ENCODE assay signal across 28 cellular contexts in the genomic region with DNA sequence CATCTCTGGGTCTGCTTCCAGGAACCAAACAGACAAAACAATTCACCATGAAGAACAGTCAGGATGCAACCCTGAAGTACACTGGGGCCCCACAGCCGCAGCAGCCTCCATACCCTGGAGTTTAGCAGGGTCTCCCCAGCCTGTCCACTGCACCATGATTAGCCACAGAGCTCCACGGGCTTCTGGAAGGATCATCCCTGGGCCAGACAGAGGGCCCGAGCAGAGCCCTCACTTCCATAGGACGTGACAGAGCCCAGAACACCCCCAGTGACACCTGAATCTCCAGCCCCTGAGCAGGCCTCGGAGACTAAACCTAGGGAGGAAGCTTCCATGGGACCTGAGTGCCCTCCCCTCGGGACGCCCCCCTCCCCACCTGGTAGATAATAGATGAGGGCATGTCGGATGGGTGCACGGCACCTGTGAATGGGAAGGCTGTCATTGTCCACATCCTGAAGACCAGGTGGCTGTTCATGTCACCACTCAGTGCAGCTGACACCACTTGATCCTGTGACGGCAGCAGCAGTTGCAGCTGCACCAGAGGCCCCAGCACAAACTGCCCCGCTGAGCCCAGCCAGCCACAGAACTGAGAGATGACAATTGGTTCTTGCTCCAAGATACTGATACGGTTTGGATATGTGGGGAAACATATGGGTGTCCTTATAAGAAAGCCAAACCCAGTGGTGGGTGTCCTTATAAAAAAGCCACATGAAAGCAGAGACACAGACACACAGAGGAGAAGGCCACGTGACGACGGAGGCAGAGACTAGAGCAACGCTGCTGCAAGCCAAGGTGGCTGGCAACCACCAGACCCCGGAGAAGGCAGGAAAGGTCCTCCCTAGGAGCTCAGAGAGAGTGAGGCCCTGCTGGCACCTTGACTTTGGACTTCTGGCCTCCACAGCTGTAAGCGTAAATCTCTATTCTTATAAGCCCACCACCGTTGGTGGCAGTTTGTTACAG. TPM values are rescaled to one million over a fixed set of nuclear protein-coding genes. Genes with fewer than 3 reads are reported as not detected.
A peak's percentile ranks its signal among the peaks of the same experiment; 100 is the strongest.
DNase-seq lines count a peak whose midpoint lies in the region; ATAC-seq, FAIRE-seq and TF ChIP-seq lines count a peak whose summit lies in the region.
"Had no signal": no experiment of that assay in that cellular context is flagged by ENCODE, and none has a peak within 500 bp of the region (broad histone marks: within the 10 kb centered on the region; RNA-seq: fewer than 3 reads in every experiment).

No MANE protein-coding gene starts in this region.

- POLR2A ChIA-PET in GM12878 (lab: Charles Lee): no interaction called here

- H3K27ac Mint-ChIP-seq in activated naive CD4-positive, alpha-beta T cell treated with anti-CD3 and anti-CD28 coated beads for 36 hours: no peak overlapping the region
- H3K27ac Mint-ChIP-seq: CD8-positive, alpha-beta T cell; memory B cell; T-cell had no signal

- no peak overlapping the region for H3K4me3 ChIP-seq in DND-41 (ENCODE audit: low read depth in 1 of 2, low read length in 2 of 2)
- H3K4me3 ChIP-seq in GM12878: no peak overlapping the region
- H3K4me3 ChIP-seq in sigmoid colon: no peak overlapping the region
- H3K4me3 ChIP-seq: ovary had no signal

- H3K9me3 Mint-ChIP-seq in activated naive CD4-positive, alpha-beta T cell treated with anti-CD3 and anti-CD28 coated beads for 36 hours: no peaks in the 10 kb centered on the region
- H3K9me3 Mint-ChIP-seq: CD8-positive, alpha-beta T cell; central memory CD8-positive, alpha-beta T cell had no signal

- TF ChIP-seq POLR2A in GM12878 (IDR thresholded peaks at IDR 0.05; ENCODE audit: low read depth, low read length) (no peak), sigmoid colon (IDR thresholded peaks at IDR 0.05) (no peak)

- no peak overlapping the region for H3K9ac ChIP-seq in DND-41 (ENCODE audit: low read depth, low read length)
- no peak overlapping the region for H3K9ac ChIP-seq in GM12878 (ENCODE audit: control insufficient read depth, insufficient read depth, low read length)

- H3K4me1 ChIP-seq in DND-41 (ENCODE audit: insufficient read depth, low read length): no peaks in the 10 kb centered on the region
- no peaks in the 10 kb centered on the region for H3K4me1 ChIP-seq in GM12878 (ENCODE audit: control insufficient read depth, insufficient read depth, low read length)
- peaks cover 0 to 7% (median 3%) of the 10 kb centered on the region in 4 donors for H3K4me1 ChIP-seq in sigmoid colon

- H3K79me2 ChIP-seq in DND-41 (ENCODE audit: insufficient read depth, low read length) (no peaks in the 10 kb centered on the region), GM12878 (ENCODE audit: control insufficient read depth, insufficient read depth, low read length) (no peaks in the 10 kb centered on the region)

- H4K20me1 ChIP-seq in DND-41 (ENCODE audit: insufficient read depth, low read length): no peaks in the 10 kb centered on the region
- H4K20me1 ChIP-seq in GM12878 (ENCODE audit: control insufficient read depth, insufficient read depth): no peaks in the 10 kb centered on the region

- TF ChIP-seq CTCF in DND-41 (IDR thresholded peaks at IDR 0.05; ENCODE audit: borderline replicate concordance, extremely low read depth, low read length, poor library complexity, severe bottlenecking) (no peak), GM12878 (IDR thresholded peaks at IDR 0.05 in 2 of 3, conservative IDR thresholded peaks at IDR 0.05 in 1 of 3; ENCODE audit: control insufficient read depth in 2 of 3, extremely low read depth in 1 of 3, insufficient read depth in 1 of 3, low read depth in 3 of 3, low read length in 3 of 3) (no peak), sigmoid colon (IDR thresholded peaks at IDR 0.05) (no peak)

- RAD21 ChIA-PET in GM12878 (lab: Charles Lee; ENCODE audit: unreplicated experiment): no interaction called here

- ATAC-seq in DND-41 (ENCODE audit: insufficient read depth, low read depth) (peak; percentile 70), GM12878 (no peak), HG03460 (IDR thresholded peaks at IDR 0.05; ENCODE audit: unreplicated experiment) (no peak), GM18861 (IDR thresholded peaks at IDR 0.05; ENCODE audit: unreplicated experiment) (no peak)
- ATAC-seq: CD8-positive, alpha-beta T cell; HCT116; sciatic nerve; T-cell had no signal

- H3K27me3 Mint-ChIP-seq in activated naive CD4-positive, alpha-beta T cell treated with anti-CD3 and anti-CD28 coated beads for 36 hours (ENCODE audit: low read depth): peaks cover 11% of the 10 kb centered on the region

- no peaks in the 10 kb centered on the region for H3K36me3 ChIP-seq in DND-41 (ENCODE audit: insufficient read depth, low read length)
- no peaks in the 10 kb centered on the region for H3K36me3 ChIP-seq in GM12878 (ENCODE audit: control insufficient read depth in 2 of 2, insufficient read depth in 2 of 2, low read length in 1 of 2)
- no peaks in the 10 kb centered on the region for H3K36me3 ChIP-seq in sigmoid colon
- H3K36me3 ChIP-seq: ovary had no signal

- FAIRE-seq in GM12878 (lab: Jason Lieb, UNC): no peak
- FAIRE-seq: GM12891, keratinocyte had no signal

- H3K9me3 ChIP-seq in DND-41 (ENCODE audit: insufficient read depth, low read length, severe bottlenecking) (no peaks in the 10 kb centered on the region), GM12878 (replicated peaks; ENCODE audit: control insufficient read depth, insufficient read depth, low read length) (no peaks in the 10 kb centered on the region), sigmoid colon (no peaks in the 10 kb centered on the region)
- H3K9me3 ChIP-seq: ovary had no signal

- no peaks in the 10 kb centered on the region for H3K4me1 Mint-ChIP-seq in activated naive CD4-positive, alpha-beta T cell treated with anti-CD3 and anti-CD28 coated beads for 36 hours (ENCODE audit: low read depth)
- H3K4me1 Mint-ChIP-seq: central memory CD8-positive, alpha-beta T cell; memory B cell; T-cell had no signal

- 23% methylated on average over 19 of the region's 19 CpGs for WGBS in GM12878 (ENCODE audit: insufficient coverage, insufficient replicate concordance, low lambda C conversion rate, missing lambda C conversion rate)
- WGBS in sigmoid colon, 2 donors: 86% methylated on average over 19 of the region's 19 CpGs

- peaks cover 9% of the 10 kb centered on the region for H3K27me3 ChIP-seq in DND-41 (ENCODE audit: insufficient read depth, low read length, poor library complexity)
- 0 out of 4 replicates have a peak, but pooled peaks cover 0 to 1% of the 10 kb centered on the region in 2 experiments for H3K27me3 ChIP-seq in GM12878 (replicated peaks in 1 of 2; ENCODE audit: control insufficient read depth in 2 of 2, insufficient read depth in 2 of 2, low read length in 1 of 2)
- H3K27me3 ChIP-seq in sigmoid colon: peaks cover 0 to 41% (median 10%) of the 10 kb centered on the region in 3 donors
- H3K27me3 ChIP-seq: ovary had no signal

- SMC1A ChIA-PET in GM12878 (lab: Charles Lee; ENCODE audit: uncharacterized antibody, unreplicated experiment): no interaction called here

- H3K4me3 Mint-ChIP-seq in activated naive CD4-positive, alpha-beta T cell treated with anti-CD3 and anti-CD28 coated beads for 36 hours: no peak overlapping the region
- H3K4me3 Mint-ChIP-seq: CD8-positive, alpha-beta T cell; central memory CD8-positive, alpha-beta T cell; memory B cell; T-cell had no signal

- H3K4me2 ChIP-seq in DND-41 (ENCODE audit: insufficient read depth, low read length): no peak overlapping the region
- H3K4me2 ChIP-seq in GM12878 (ENCODE audit: control insufficient read depth, insufficient read depth): no peak overlapping the region

- TF ChIP-seq EP300 in GM12878 (IDR thresholded peaks at IDR 0.05; ENCODE audit: borderline replicate concordance in 1 of 2, control insufficient read depth in 1 of 2, low read depth in 2 of 2, low read length in 2 of 2) (no peak), sigmoid colon (IDR thresholded peaks at IDR 0.05) (no peak)

- no TSS peak for BruUV-seq in GM12878 (replicated peaks; lab: Mats Ljungman, UMichigan)

- TF ChIP-seq RAD21 in GM12878 (IDR thresholded peaks at IDR 0.05; ENCODE audit: insufficient read depth, low read depth, low read length): no peak

- intact Hi-C loops in activated naive CD4-positive, alpha-beta T cell treated with anti-CD3 and anti-CD28 coated beads for 36 hours (cut with micrococcal nuclease): no loop called here
- intact Hi-C loops in GM12878 (cut with micrococcal nuclease; ENCODE audit: unreplicated experiment) (no loop called here), sigmoid colon (cut with DNase I) (no loop called here)

- H2AFZ ChIP-seq in DND-41 (ENCODE audit: low read depth, low read length): no peak overlapping the region
- no peak overlapping the region for H2AFZ ChIP-seq in GM12878 (ENCODE audit: control insufficient read depth, low read depth, low read length)

- CTCF ChIA-PET in activated naive CD4-positive, alpha-beta T cell treated with anti-CD3 and anti-CD28 coated beads for 36 hours (lab: Charles Lee): no interaction called here
- CTCF ChIA-PET in GM12878 (lab: Yijun Ruan, JAX): no interaction called here

- H3K36me3 Mint-ChIP-seq in activated naive CD4-positive, alpha-beta T cell treated with anti-CD3 and anti-CD28 coated beads for 36 hours (ENCODE audit: low read depth): no peaks in the 10 kb centered on the region
- H3K36me3 Mint-ChIP-seq: CD8-positive, alpha-beta T cell; memory B cell; T-cell had no signal

- H3K27ac ChIP-seq in DND-41 (ENCODE audit: low read length): no peak overlapping the region
- H3K27ac ChIP-seq in GM12878 (ENCODE audit: control insufficient read depth, insufficient read depth): no peak overlapping the region
- no peak overlapping the region for H3K27ac ChIP-seq in sigmoid colon
- H3K27ac ChIP-seq: ovary had no signal

- in situ Hi-C loops in GM12878 (cut with MboI): no loop called here

- DNase-seq in activated naive CD4-positive, alpha-beta T cell treated with anti-CD3 and anti-CD28 coated beads, Interleukin-2, amount 50 U/mL, for 16 hours: peak; percentile 4
- DNase-seq in activated naive CD4-positive, alpha-beta T cell treated with anti-CD3 and anti-CD28 coated beads for 36 hours: no peak
- peak; percentile 33 for DNase-seq in DND-41
- DNase-seq in GM12878 (ENCODE audit: low read depth, low spot score): no peak
- DNase-seq in sigmoid colon: peak; percentile 39
- DNase-seq in NCI-H1092 (lab: John Stamatoyannopoulos, UW): no peak
- DNase-seq: activated CD4-positive, alpha-beta T cell treated with anti-CD3 and anti-CD28 coated beads, Interleukin-2, amount 50 U/mL, for 1 hour; activated CD8-positive, alpha-beta memory T cell treated with anti-CD3 and anti-CD28 coated beads, Interleukin-2, amount 50 U/mL, for 48 hours; activated naive CD4-positive, alpha-beta T cell; erythroblast; foreskin melanocyte; Karpas-422; NCI-H1048; NCI-H1930; NCI-H524 treated with DMSO at 0.1 percent for 48 hours had no signal

RNA-seq across cellular contexts. Expression of a gene that starts 23.2 kb away (rescaled TPM):
- 1 to 10 TPM; 8.4 TPM for total RNA-seq in activated naive CD4-positive, alpha-beta T cell treated with anti-CD3 and anti-CD28 coated beads for 36 hours
- total RNA-seq in GM12878 (2013; cell fraction: nucleolus; rRNA removed): not detected in 2 replicates
- total RNA-seq in GM12878 (2014; rRNA removed) (0.06 TPM in 1 of 2 replicates, not detected in the other), GM12878 (2014; rRNA removed; fragmentation: Illumina TruSeq; extraction: Trizol) (not detected in 2 replicates), GM12878 (2021) (0.51 and 0.95 TPM in 2 replicates), sigmoid colon (1 to 10 TPM; 1.3 to 9.7 (median 7.6) TPM)
- polyA plus RNA-seq in GM12878 (2011; ENCODE audit: low read depth): 0.42 TPM
- polyA plus RNA-seq in GM12878 (2011; rRNA removed) (not detected in 2 replicates), GM12878 (2014; fragmentation: Illumina TruSeq; extraction: Trizol) (not detected in 2 replicates), GM12878 (2014; fragmentation: Nextera tagmentation; extraction: Ambion mirVana) (not detected), GM12878 (2014; rRNA removed) (0.04 TPM in 1 of 2 replicates, not detected in the other), GM12878 (2016; fragmentation: Nextera tagmentation; extraction: Ambion mirVana) (under 1 TPM; 0.04 to 0.18 TPM), sigmoid colon (1 to 10 TPM in 1 of 3 donors, under 1 TPM in 2; under 0.01 to 4.4 (median under 0.01) TPM)
- polyA plus RNA-seq in GM12878 (2011; cell fraction: cytosol; rRNA removed): 0.03 and 0.05 TPM in 2 replicates
- 0.13 and 0.31 TPM in 2 replicates for polyA plus RNA-seq in GM12878 (2011; cell fraction: nucleus; rRNA removed)
- polyA plus RNA-seq in GM12878 (2012): 0.11 and 0.23 TPM in 2 replicates
- polyA minus RNA-seq in GM12878 (2011; rRNA and poly(A)+ RNA removed): not detected in 2 replicates
- polyA minus RNA-seq in GM12878 (2011; cell fraction: cytosol; rRNA and poly(A)+ RNA removed): not detected in 2 replicates
- 0.19 TPM in 1 of 2 replicates, not detected in the other for polyA minus RNA-seq in GM12878 (2011; cell fraction: nucleus; rRNA and poly(A)+ RNA removed)
- total RNA-seq: CD8-positive, alpha-beta T cell; OCI-LY7 had no signal
- polyA plus RNA-seq: AG04450, keratinocyte had no signal

Comparison
In these comparisons a context has a peak if more than half of its experiments do, and no peak if none do; other contexts are left out.
1. DNase-seq: peak in activated naive CD4-positive, alpha-beta T cell treated with anti-CD3 and anti-CD28 coated beads, Interleukin-2, amount 50 U/mL, for 16 hours (single experiment), DND-41 (single experiment) and sigmoid colon (single experiment); none in activated naive CD4-positive, alpha-beta T cell treated with anti-CD3 and anti-CD28 coated beads for 36 hours (single experiment), GM12878 (single experiment) and NCI-H1092 (single experiment).